Comparison of ENCODE assay signal across 9 cellular contexts in the genomic region with DNA sequence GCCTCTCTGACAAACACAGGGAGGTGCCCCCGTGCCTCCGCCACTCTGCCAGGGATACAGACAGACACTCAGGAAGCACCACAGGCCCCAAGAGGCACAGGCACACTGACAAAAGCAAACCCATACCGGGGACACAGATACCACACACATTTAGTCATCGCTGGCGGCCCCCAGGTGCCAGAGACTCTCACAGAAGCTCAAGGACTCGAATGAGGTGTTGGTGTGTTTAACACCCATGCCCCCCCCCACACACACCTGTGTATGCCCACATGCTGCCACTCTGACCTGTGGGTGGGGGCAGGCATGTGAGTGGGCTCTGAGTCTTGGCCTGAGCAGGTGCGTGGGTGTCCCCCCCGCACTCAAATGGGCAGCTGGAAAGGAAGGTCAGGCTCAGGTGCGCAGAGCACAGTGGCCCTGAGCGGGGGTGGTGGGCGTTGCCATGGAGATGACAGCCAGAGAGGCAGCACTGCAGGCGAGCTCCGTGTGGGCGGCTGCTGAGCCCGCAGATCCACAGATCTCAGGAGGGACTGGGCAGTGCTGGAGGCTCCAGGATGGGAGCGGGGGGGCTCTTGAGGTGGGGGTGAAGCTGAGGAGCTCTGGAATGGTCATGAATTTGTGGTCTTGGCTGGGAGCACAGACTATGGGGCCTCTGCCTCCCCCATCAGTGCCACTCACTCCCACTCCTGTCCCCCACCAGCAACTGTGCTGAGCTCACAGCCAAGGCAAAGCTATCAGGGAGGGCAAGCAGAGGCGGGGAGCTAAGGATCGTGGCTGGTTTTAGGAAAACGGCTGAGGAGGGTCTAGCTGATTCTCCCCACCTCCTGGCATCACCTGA.
DNase-seq lines count a peak whose midpoint lies in the region; ATAC-seq and TF ChIP-seq lines count a peak whose summit lies in the region.
"Had no signal": no experiment of that assay in that cellular context is flagged by ENCODE, and none has a peak within 500 bp of the region (broad histone marks: within the 10 kb centered on the region; RNA-seq: fewer than 3 reads in every experiment).

No MANE protein-coding gene starts in this region.

- TF ChIP-seq POLR2A in transverse colon (IDR thresholded peaks at IDR 0.05), result no peak

- H3K4me3 Mint-ChIP-seq in type B pancreatic cell, result peak overlapping the region; percentile 35

- no peaks in the 10 kb centered on the region for H3K27me3 Mint-ChIP-seq in type B pancreatic cell

- H3K9me3 ChIP-seq in transverse colon, result no peaks in the 10 kb centered on the region

- TF ChIP-seq CTCF in type B pancreatic cell (conservative IDR thresholded peaks at IDR 0.05) (no peak), transverse colon (IDR thresholded peaks at IDR 0.05) (no peak)

- no peak overlapping the region for H3K4me3 ChIP-seq in transverse colon
- H3K4me3 ChIP-seq: lung had no signal

- peaks cover 51% of the 10 kb centered on the region for H3K4me1 Mint-ChIP-seq in type B pancreatic cell (ENCODE audit: unreplicated experiment)

- no peak overlapping the region for H3K27ac ChIP-seq in transverse colon

- DNase-seq in stimulated activated CD4-positive, alpha-beta T cell treated with anti-CD3 and anti-CD28 coated beads, Interleukin-1b, Interleukin-23, amount 100 ng/mL, for 48 hours, result peak; percentile 37
- no peak for DNase-seq in stimulated activated CD4-positive, alpha-beta T cell treated with anti-CD3 and anti-CD28 coated beads, Interleukin-4, amount 100 ng/mL, for 24 hours
- DNase-seq in NCI-H510A treated with DMSO at 0.1 percent for 48 hours (lab: John Stamatoyannopoulos, UW) (peak; percentile 37), type B pancreatic cell (ENCODE audit: extremely low spot score, unreplicated experiment) (no peak), transverse colon (no peak), left lobe of liver (ENCODE audit: low spot score) (no peak)

- H3K4me1 ChIP-seq in transverse colon, result peaks cover 3 to 32% (median 11%) of the 10 kb centered on the region in 4 donors

- H3K36me3 Mint-ChIP-seq in type B pancreatic cell, result no peaks in the 10 kb centered on the region

- TF ChIP-seq EP300 in transverse colon (IDR thresholded peaks at IDR 0.05; ENCODE audit: low read depth), result no peak

- in situ Hi-C loops in transverse colon (cut with MboI; ENCODE audit: low pct_ligation_motif_present in 1 of 4, low pct_unique_long_range_greater_than_20kb in 1 of 4, low sequenced_read_pairs in 3 of 4), result no loop called here

- no peaks in the 10 kb centered on the region for H3K27me3 ChIP-seq in transverse colon

- 71% methylated on average over 19 of the region's 19 CpGs; no CpG with 5 or more reads in 1 of the 2 donors for WGBS in transverse colon (ENCODE audit: low coverage in 1 of 2), 2 donors

- ATAC-seq in esophagus mucosa, result peak; percentile 4
- ATAC-seq in GM19397 (IDR thresholded peaks at IDR 0.05; ENCODE audit: unreplicated experiment), result no peak
- no peak for ATAC-seq in left lobe of liver

- H3K9me3 Mint-ChIP-seq in type B pancreatic cell, result no peaks in the 10 kb centered on the region

- no peaks in the 10 kb centered on the region for H3K36me3 ChIP-seq in transverse colon

- peak overlapping the region; percentile 65 for H3K27ac Mint-ChIP-seq in type B pancreatic cell

- intact Hi-C loops in transverse colon (cut with DNase I; ENCODE audit: low total_unique reads), result no loop called here

Comparison
In these comparisons a context has a peak if more than half of its experiments do, and no peak if none do; other contexts are left out.
1. DNase-seq: peak in stimulated activated CD4-positive, alpha-beta T cell treated with anti-CD3 and anti-CD28 coated beads, Interleukin-1b, Interleukin-23, amount 100 ng/mL, for 48 hours (single experiment) and NCI-H510A treated with DMSO at 0.1 percent for 48 hours (single experiment); none in stimulated activated CD4-positive, alpha-beta T cell treated with anti-CD3 and anti-CD28 coated beads, Interleukin-4, amount 100 ng/mL, for 24 hours (single experiment), type B pancreatic cell (single experiment), transverse colon (single experiment) and left lobe of liver (single experiment).